27 cellular contexts compared by ENCODE assay signal in the genomic region with DNA sequence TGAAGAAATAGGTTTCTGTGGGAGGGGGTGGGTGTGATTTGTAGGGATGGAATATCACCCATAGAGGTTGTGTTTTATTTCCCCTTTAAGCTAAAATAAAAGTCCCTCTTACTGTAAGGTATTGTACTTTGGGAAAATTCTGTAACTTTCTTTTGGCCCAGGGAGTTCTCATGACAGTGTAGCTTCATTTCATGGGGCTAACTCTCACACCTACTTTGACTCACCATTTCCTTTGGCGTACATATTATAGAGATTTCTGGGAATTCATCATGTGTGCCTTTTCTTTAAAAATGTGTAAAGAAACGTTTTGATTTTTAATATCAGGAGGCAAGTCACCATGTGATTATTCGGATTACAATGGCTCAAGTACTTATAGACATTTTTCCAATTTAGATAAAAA.
DNase-seq lines count a peak whose midpoint lies in the region; ATAC-seq lines count a peak whose summit lies in the region.
"Had no signal": no experiment of that assay in that cellular context is flagged by ENCODE, and none has a peak within 500 bp of the region (broad histone marks: within the 10 kb centered on the region; RNA-seq: fewer than 3 reads in every experiment).

No MANE protein-coding gene starts in this region.

- no peaks in the 10 kb centered on the region for H4K20me1 ChIP-seq in GM23248 (ENCODE audit: insufficient read depth)

- no peak overlapping the region for H3K27ac ChIP-seq in GM23248

- POLR2A ChIA-PET in activated CD4-positive, alpha-beta T cell treated with anti-CD3 and anti-CD28 coated beads for 36 hours (lab: Charles Lee), result interaction anchor here (1.2 kb wide), 1 partner anchor 32 kb away, joined by 3 read pairs; no protein-coding TSS in a partner anchor

- DNase-seq in activated CD4-positive, alpha-beta T cell treated with anti-CD3 and anti-CD28 coated beads for 36 hours, result no peak
- DNase-seq in activated CD4-positive, alpha-beta T cell treated with anti-CD3 and anti-CD28 coated beads, Interleukin-2, amount 50 U/mL, for 1 hour, result no peak
- DNase-seq in activated T-cell treated with anti-CD3 and anti-CD28 coated beads, Interleukin-2, amount 50 U/mL, for 4 hours, result no peak
- no peak for DNase-seq in activated T-cell treated with anti-CD3 and anti-CD28 coated beads, Interleukin-2, amount 50 U/mL, for 48 hours
- DNase-seq in GM23248 (peak; percentile 6), SIG-M5 treated with dmso at 0.1 percent for 504 hours (lab: John Stamatoyannopoulos, UW; ENCODE audit: unreplicated experiment) (no peak), C1 segment of cervical spinal cord (lab: John Stamatoyannopoulos, UW) (no peak)
- no peak for DNase-seq in stimulated activated effector memory CD8-positive, alpha-beta T cell treated with anti-CD3 and anti-CD28 coated beads, Interleukin-12 subunit alpha, Interleukin-12 subunit beta, amount 100 ng/mL, for 72 hours (ENCODE audit: low spot score in 2 of 2)
- DNase-seq: 8988T, ACHN, DMS153, HFFc6, Karpas-422, NCI-H1092, NCI-H1417 treated with DMSO at 0.1 percent for 48 hours, NCI-H187, NCI-H2081 treated with DMSO at 0.1 percent for 48 hours, NCI-H2171, NCI-H226, NCI-H510A, NCI-H69, Right ventricle myocardium superior, RPMI8226 had no signal

- no peak overlapping the region for H3K4me3 ChIP-seq in GM23248
- H3K4me3 ChIP-seq: GM23338, HAP-1 had no signal

- no peaks in the 10 kb centered on the region for H3K9me2 ChIP-seq in GM23248 (ENCODE audit: insufficient read depth)

- CTCF ChIA-PET in activated CD4-positive, alpha-beta T cell treated with anti-CD3 and anti-CD28 coated beads for 36 hours (lab: Charles Lee), result interaction anchor here (1.0 to 1.8 kb wide), 5 partner anchors 9 to 103 kb away, joined by 3 to 4 read pairs (median 3); no protein-coding TSS in a partner anchor

- no peak overlapping the region for H3K4me3 Mint-ChIP-seq in activated CD4-positive, alpha-beta T cell treated with anti-CD3 and anti-CD28 coated beads for 36 hours
- H3K4me3 Mint-ChIP-seq in activated T-cell treated with anti-CD3 and anti-CD28 coated beads, Interleukin-2, amount 50 U/mL, for 4 hours, result no peak overlapping the region
- peak overlapping the region; percentile 1 for H3K4me3 Mint-ChIP-seq in stimulated activated effector memory CD8-positive, alpha-beta T cell treated with anti-CD3 and anti-CD28 coated beads, Interleukin-12 subunit alpha, Interleukin-12 subunit beta, amount 100 ng/mL, for 72 hours
- H3K4me3 Mint-ChIP-seq: CD4-positive, CD25-positive, alpha-beta regulatory T cell; GM23338; HFFc6 had no signal

- H3K36me3 ChIP-seq in GM23248 (ENCODE audit: low read depth), result no peaks in the 10 kb centered on the region
- H3K36me3 ChIP-seq: HAP-1 had no signal

- ATAC-seq in activated CD4-positive, alpha-beta T cell treated with anti-CD3 and anti-CD28 coated beads for 36 hours, result peak; percentile 66
- peak; percentile 41 to 59 for ATAC-seq in activated T-cell treated with anti-CD3 and anti-CD28 coated beads, Interleukin-2, amount 50 U/mL, for 4 hours
- peak; percentile 71 for ATAC-seq in stimulated activated effector memory CD8-positive, alpha-beta T cell treated with anti-CD3 and anti-CD28 coated beads, Interleukin-12 subunit alpha, Interleukin-12 subunit beta, amount 100 ng/mL, for 72 hours
- ATAC-seq: GM23338, HepG2 had no signal

- no peak overlapping the region for H3K9ac ChIP-seq in GM23248

- peaks cover 3% of the 10 kb centered on the region for H3K27me3 Mint-ChIP-seq in activated CD4-positive, alpha-beta T cell treated with anti-CD3 and anti-CD28 coated beads for 36 hours
- no peaks in the 10 kb centered on the region for H3K27me3 Mint-ChIP-seq in activated T-cell treated with anti-CD3 and anti-CD28 coated beads, Interleukin-2, amount 50 U/mL, for 4 hours (ENCODE audit: low read depth)
- H3K27me3 Mint-ChIP-seq: CD4-positive, CD25-positive, alpha-beta regulatory T cell had no signal

- peaks cover 18% of the 10 kb centered on the region for H3K4me1 Mint-ChIP-seq in activated CD4-positive, alpha-beta T cell treated with anti-CD3 and anti-CD28 coated beads for 36 hours
- peaks cover 9% of the 10 kb centered on the region for H3K4me1 Mint-ChIP-seq in activated T-cell treated with anti-CD3 and anti-CD28 coated beads, Interleukin-2, amount 50 U/mL, for 4 hours (ENCODE audit: low read depth)
- H3K4me1 Mint-ChIP-seq in stimulated activated effector memory CD8-positive, alpha-beta T cell treated with anti-CD3 and anti-CD28 coated beads, Interleukin-12 subunit alpha, Interleukin-12 subunit beta, amount 100 ng/mL, for 72 hours, result peaks cover 6% of the 10 kb centered on the region
- H3K4me1 Mint-ChIP-seq: GM23338 had no signal

- no peak overlapping the region for H2AFZ ChIP-seq in GM23248

- H3K4me2 ChIP-seq in GM23248 (ENCODE audit: unreplicated experiment), result no peak overlapping the region
- H3K4me2 ChIP-seq: GM23338 had no signal

- no peaks in the 10 kb centered on the region for H3F3A ChIP-seq in GM23248 (ENCODE audit: insufficient read depth)

- in situ Hi-C loops in GM23248 (cut with MboI), result no loop called here

- H3K9me3 Mint-ChIP-seq in activated CD4-positive, alpha-beta T cell treated with anti-CD3 and anti-CD28 coated beads for 36 hours (ENCODE audit: low read depth), result no peaks in the 10 kb centered on the region
- H3K9me3 Mint-ChIP-seq in activated T-cell treated with anti-CD3 and anti-CD28 coated beads, Interleukin-2, amount 50 U/mL, for 4 hours, result no peaks in the 10 kb centered on the region
- H3K9me3 Mint-ChIP-seq in stimulated activated effector memory CD8-positive, alpha-beta T cell treated with anti-CD3 and anti-CD28 coated beads, Interleukin-12 subunit alpha, Interleukin-12 subunit beta, amount 100 ng/mL, for 72 hours, result no peaks in the 10 kb centered on the region
- H3K9me3 Mint-ChIP-seq: GM23338 had no signal

- no peaks in the 10 kb centered on the region for H3K27me3 ChIP-seq in GM23248 (replicated peaks; ENCODE audit: insufficient read depth)

- 67 to 69% methylated on average over 3 of the region's 3 CpGs for WGBS in GM23248 (ENCODE audit: low coverage in 1 of 2, low lambda C conversion rate in 2 of 2, missing lambda C conversion rate in 2 of 2), 2 experiments

- no peaks in the 10 kb centered on the region for H3K4me1 ChIP-seq in GM23248 (ENCODE audit: insufficient read depth)
- H3K4me1 ChIP-seq: HAP-1 had no signal

- H3K27ac Mint-ChIP-seq in activated CD4-positive, alpha-beta T cell treated with anti-CD3 and anti-CD28 coated beads for 36 hours, result peak overlapping the region; percentile 55
- H3K27ac Mint-ChIP-seq in stimulated activated effector memory CD8-positive, alpha-beta T cell treated with anti-CD3 and anti-CD28 coated beads, Interleukin-12 subunit alpha, Interleukin-12 subunit beta, amount 100 ng/mL, for 72 hours, result peak overlapping the region; percentile 2
- H3K27ac Mint-ChIP-seq: GM23338, HFFc6 had no signal

- H3K36me3 Mint-ChIP-seq in activated CD4-positive, alpha-beta T cell treated with anti-CD3 and anti-CD28 coated beads for 36 hours (ENCODE audit: low read depth), result no peaks in the 10 kb centered on the region
- H3K36me3 Mint-ChIP-seq in activated T-cell treated with anti-CD3 and anti-CD28 coated beads, Interleukin-2, amount 50 U/mL, for 4 hours (ENCODE audit: insufficient read depth), result no peaks in the 10 kb centered on the region
- no peaks in the 10 kb centered on the region for H3K36me3 Mint-ChIP-seq in stimulated activated effector memory CD8-positive, alpha-beta T cell treated with anti-CD3 and anti-CD28 coated beads, Interleukin-12 subunit alpha, Interleukin-12 subunit beta, amount 100 ng/mL, for 72 hours
- H3K36me3 Mint-ChIP-seq: CD4-positive, CD25-positive, alpha-beta regulatory T cell had no signal

- no peaks in the 10 kb centered on the region for H3K9me3 ChIP-seq in GM23248 (ENCODE audit: low read depth)
- H3K9me3 ChIP-seq: HAP-1 had no signal

- H3K79me2 ChIP-seq in GM23248 (ENCODE audit: insufficient read depth), result no peaks in the 10 kb centered on the region

- intact Hi-C loops in activated CD4-positive, alpha-beta T cell treated with anti-CD3 and anti-CD28 coated beads for 36 hours (cut with DNase I, micrococcal nuclease), result loop anchor here (1.0 to 5.0 kb wide), 6 partner anchors 32 to 141 kb away; no protein-coding TSS in a partner anchor
